Comparison of ENCODE assay signal across 1 cellular context in genomic region chr19:36139473-36140288, GRCh38.
TF ChIP-seq lines count a peak whose summit lies in the region.

TSS of gene CAPNS1 (plus strand) at chr19:36140066. CDS start at chr19:36141012, 946 bp downstream.

TF ChIP-seq in HepG2, 621 proteins besides CTCF, POLR2A, EP300 and RAD21 (continued from another document and continues in another):
- TF ChIP-seq ZNF562 (CRISPR knock-in tag; IDR thresholded peaks at IDR 0.05; ENCODE audit: borderline replicate concordance) (no peak), AHR (CRISPR knock-in tag; IDR thresholded peaks at IDR 0.05) (no peak), MEF2D (CRISPR knock-in tag; IDR thresholded peaks at IDR 0.05) (peak; percentile 68; the same call in 1 of the 2 replicates), ZFX (CRISPR knock-in tag; IDR thresholded peaks at IDR 0.05; ENCODE audit: low read depth) (peak; percentile 92), CSRNP2 (CRISPR knock-in tag; conservative IDR thresholded peaks at IDR 0.05; ENCODE audit: low read depth) (no peak), MYPOP (CRISPR knock-in tag; IDR thresholded peaks at IDR 0.05) (peak; percentile 66; the same call in 1 of the 2 replicates), RAD51 (IDR thresholded peaks at IDR 0.05; ENCODE audit: borderline replicate concordance) (no peak), ARNT2 (CRISPR knock-in tag; IDR thresholded peaks at IDR 0.05; ENCODE audit: low read depth) (peak; percentile 80; the same call in 1 of the 2 replicates), BRD4 (CRISPR knock-in tag; IDR thresholded peaks at IDR 0.05) (no peak; the same call in 1 of the 2 replicates), THAP9 (CRISPR knock-in tag; IDR thresholded peaks at IDR 0.05; ENCODE audit: borderline replicate concordance) (peak; percentile 68; the same call in 1 of the 2 replicates), RXRA (CRISPR knock-in tag; IDR thresholded peaks at IDR 0.05) (peak; percentile 72), REXO4 (CRISPR knock-in tag; IDR thresholded peaks at IDR 0.05; ENCODE audit: borderline replicate concordance) (no peak), RBAK (CRISPR knock-in tag; IDR thresholded peaks at IDR 0.05) (no peak), ZNF350 (CRISPR knock-in tag; IDR thresholded peaks at IDR 0.05; ENCODE audit: borderline replicate concordance, low read depth) (peak; percentile 97), ZNF44 (CRISPR knock-in tag; IDR thresholded peaks at IDR 0.05) (peak; percentile 79; the same call in 1 of the 2 replicates), ZSCAN22 (CRISPR knock-in tag; IDR thresholded peaks at IDR 0.05) (no peak), ARID5B (CRISPR knock-in tag; IDR thresholded peaks at IDR 0.05) (peak; percentile 59; the same call in 1 of the 2 replicates), KDM6A (CRISPR knock-in tag; IDR thresholded peaks at IDR 0.05; ENCODE audit: low read depth) (no peak), RFXAP (CRISPR knock-in tag; IDR thresholded peaks at IDR 0.05; ENCODE audit: borderline replicate concordance) (peak; percentile 41; the same call in 1 of the 2 replicates), FOXA3 (CRISPR knock-in tag; IDR thresholded peaks at IDR 0.05) (peak; percentile 23; the same call in 1 of the 2 replicates), ERF (CRISPR knock-in tag; IDR thresholded peaks at IDR 0.05) (peak; percentile 93), ZNF674 (CRISPR knock-in tag; IDR thresholded peaks at IDR 0.05; ENCODE audit: low read depth) (no peak), ZNF782 (CRISPR knock-in tag; IDR thresholded peaks at IDR 0.05; ENCODE audit: borderline replicate concordance) (no peak), ZNF567 (CRISPR knock-in tag; IDR thresholded peaks at IDR 0.05; ENCODE audit: borderline replicate concordance) (peak; percentile 57), RARG (CRISPR knock-in tag; IDR thresholded peaks at IDR 0.05; ENCODE audit: low read depth) (no peak), ZBTB26 (CRISPR knock-in tag; IDR thresholded peaks at IDR 0.05; ENCODE audit: borderline replicate concordance) (peak; percentile 3; the same call in 1 of the 2 replicates), THRA (CRISPR knock-in tag; IDR thresholded peaks at IDR 0.05; ENCODE audit: borderline replicate concordance) (no peak; the same call in none of the 2 replicates), JUNB (CRISPR knock-in tag; IDR thresholded peaks at IDR 0.05; ENCODE audit: borderline replicate concordance) (no peak), ZNF556 (CRISPR knock-in tag; IDR thresholded peaks at IDR 0.05; ENCODE audit: borderline replicate concordance) (peak; percentile 72; the same call in 1 of the 2 replicates), HES4 (CRISPR knock-in tag; IDR thresholded peaks at IDR 0.05; ENCODE audit: borderline replicate concordance) (no peak; the same call in 1 of the 2 replicates), ZNF501 (CRISPR knock-in tag; IDR thresholded peaks at IDR 0.05) (peak; percentile 43; the same call in 1 of the 2 replicates), ZBTB38 (CRISPR knock-in tag; IDR thresholded peaks at IDR 0.05) (peak; percentile 62; the same call in 1 of the 2 replicates), ARID4A (CRISPR knock-in tag; IDR thresholded peaks at IDR 0.05; ENCODE audit: borderline replicate concordance) (peak; percentile 90), ARNT (IDR thresholded peaks at IDR 0.05) (no peak), TBX2 (CRISPR knock-in tag; IDR thresholded peaks at IDR 0.05; ENCODE audit: borderline replicate concordance) (peak; percentile 72; the same call in 1 of the 2 replicates), NFATC3 (CRISPR knock-in tag; IDR thresholded peaks at IDR 0.05) (no peak), ZBTB3 (CRISPR knock-in tag; IDR thresholded peaks at IDR 0.05; ENCODE audit: borderline replicate concordance, low read depth) (peak; percentile 29; the same call in 1 of the 2 replicates), ZNF17 (CRISPR knock-in tag; IDR thresholded peaks at IDR 0.05) (no peak), PITX1 (CRISPR knock-in tag; IDR thresholded peaks at IDR 0.05) (peak; percentile 99), ZMYM4 (CRISPR knock-in tag; IDR thresholded peaks at IDR 0.05) (peak; percentile 92), ZNF513 (CRISPR knock-in tag; conservative IDR thresholded peaks at IDR 0.05) (no peak), ZNF260 (CRISPR knock-in tag; IDR thresholded peaks at IDR 0.05; ENCODE audit: borderline replicate concordance, low read depth) (no peak), RNF2 (conservative IDR thresholded peaks at IDR 0.05; ENCODE audit: low read depth) (no peak; the same call in 1 of the 2 replicates), ZNF589 (CRISPR knock-in tag; conservative IDR thresholded peaks at IDR 0.05) (0 out of 2 replicates have a peak, but pooled peaks have one; percentile 43), ZNF772 (CRISPR knock-in tag; IDR thresholded peaks at IDR 0.05) (no peak; the same call in 1 of the 2 replicates)
